ENCODE assay signal across 19 cellular contexts in genomic region chr17:32110596-32110995, GRCh38.
"Had no signal": no experiment of that assay in that cellular context is flagged by ENCODE, and none has a peak within 500 bp of the region (broad histone marks: within the 10 kb centered on the region; RNA-seq: fewer than 3 reads in every experiment).

No MANE protein-coding gene starts in this region.

- H3K27me3 ChIP-seq: body of pancreas, cardiac muscle cell, colonic mucosa, gastrocnemius medialis, pancreas, suprapubic skin, tibial artery had no signal

- H3K27ac ChIP-seq: body of pancreas, cardiac muscle cell, colonic mucosa, gastrocnemius medialis, pancreas, prostate gland, suprapubic skin, tibial artery had no signal

- H3K9me3 ChIP-seq: body of pancreas, colonic mucosa, gastrocnemius medialis, mucosa of descending colon, pancreas, prostate gland, suprapubic skin, tibial artery had no signal

- ATAC-seq: body of pancreas; gastrocnemius medialis; left ventricle myocardium superior; natural killer cell treated with Interleukin-12 subunit alpha and Interleukin-12 subunit beta and Interleukin-15 and Interleukin-18, amount 100 ng/mL, for 72 hours; pancreas had no signal

- H3K36me3 Mint-ChIP-seq: activated naive CD4-positive, alpha-beta T cell treated with anti-CD3 and anti-CD28 coated beads, Interleukin-2, amount 50 U/mL, for 72 hours; natural killer cell treated with Interleukin-12 subunit alpha and Interleukin-12 subunit beta and Interleukin-15 and Interleukin-18, amount 100 ng/mL, for 72 hours; stimulated activated naive B cell treated with anti-CD40 and anti-IgM and Interleukin-4, amounts not matched to agents 10 μg/mL and 1 μg/mL and 100 μg/mL, for 72 hours had no signal

- H3K27me3 Mint-ChIP-seq: natural killer cell treated with Interleukin-12 subunit alpha and Interleukin-12 subunit beta and Interleukin-15 and Interleukin-18, amount 100 ng/mL, for 72 hours; stimulated activated naive B cell treated with anti-CD40 and anti-IgM and Interleukin-4, amounts not matched to agents 10 μg/mL and 1 μg/mL and 100 μg/mL, for 72 hours had no signal

- H3K4me1 ChIP-seq: body of pancreas, colonic mucosa, prostate gland had no signal

- H3K9me3 Mint-ChIP-seq: activated naive CD4-positive, alpha-beta T cell treated with anti-CD3 and anti-CD28 coated beads, Interleukin-2, amount 50 U/mL, for 72 hours; natural killer cell treated with Interleukin-12 subunit alpha and Interleukin-12 subunit beta and Interleukin-15 and Interleukin-18, amount 100 ng/mL, for 72 hours; stimulated activated naive B cell treated with anti-CD40 and anti-IgM and Interleukin-4, amounts not matched to agents 10 μg/mL and 1 μg/mL and 100 μg/mL, for 72 hours; T-helper 1 cell treated with Interleukin-12 subunit alpha and Interleukin-12 subunit beta and Interleukin-4 antibody, amounts not matched to agents 30 μg/mL and 1 μg/mL, for 36 hours had no signal

- DNase-seq: body of pancreas; cerebellar nuclear complex; colonic mucosa; effector CD8-positive, alpha-beta T cell; gastrocnemius medialis; left ventricle myocardium superior; mucosa of descending colon; pancreas; retina; stimulated activated naive B cell treated with anti-CD40 and anti-IgM and Interleukin-4, amounts not matched to agents 10 μg/mL and 1 μg/mL and 100 μg/mL, for 72 hours; T-helper 9 cell; tibial artery had no signal

- H3K4me3 ChIP-seq: body of pancreas, cardiac muscle cell, colonic mucosa, mucosa of descending colon, pancreas, prostate gland, smooth muscle cell, suprapubic skin had no signal

- H3K4me3 Mint-ChIP-seq: natural killer cell treated with Interleukin-12 subunit alpha and Interleukin-12 subunit beta and Interleukin-15 and Interleukin-18, amount 100 ng/mL, for 72 hours; stimulated activated naive B cell treated with anti-CD40 and anti-IgM and Interleukin-4, amounts not matched to agents 10 μg/mL and 1 μg/mL and 100 μg/mL, for 72 hours; T-helper 1 cell treated with Interleukin-12 subunit alpha and Interleukin-12 subunit beta and Interleukin-4 antibody, amounts not matched to agents 30 μg/mL and 1 μg/mL, for 36 hours had no signal

- H3K27ac Mint-ChIP-seq: activated naive CD4-positive, alpha-beta T cell treated with anti-CD3 and anti-CD28 coated beads, Interleukin-2, amount 50 U/mL, for 72 hours; natural killer cell treated with Interleukin-12 subunit alpha and Interleukin-12 subunit beta and Interleukin-15 and Interleukin-18, amount 100 ng/mL, for 72 hours; stimulated activated naive B cell treated with anti-CD40 and anti-IgM and Interleukin-4, amounts not matched to agents 10 μg/mL and 1 μg/mL and 100 μg/mL, for 72 hours; T-helper 1 cell treated with Interleukin-12 subunit alpha and Interleukin-12 subunit beta and Interleukin-4 antibody, amounts not matched to agents 30 μg/mL and 1 μg/mL, for 36 hours had no signal

- H3K36me3 ChIP-seq: cardiac muscle cell, colonic mucosa, gastrocnemius medialis, pancreas, prostate gland, suprapubic skin, tibial artery had no signal
